In the genomic region with DNA sequence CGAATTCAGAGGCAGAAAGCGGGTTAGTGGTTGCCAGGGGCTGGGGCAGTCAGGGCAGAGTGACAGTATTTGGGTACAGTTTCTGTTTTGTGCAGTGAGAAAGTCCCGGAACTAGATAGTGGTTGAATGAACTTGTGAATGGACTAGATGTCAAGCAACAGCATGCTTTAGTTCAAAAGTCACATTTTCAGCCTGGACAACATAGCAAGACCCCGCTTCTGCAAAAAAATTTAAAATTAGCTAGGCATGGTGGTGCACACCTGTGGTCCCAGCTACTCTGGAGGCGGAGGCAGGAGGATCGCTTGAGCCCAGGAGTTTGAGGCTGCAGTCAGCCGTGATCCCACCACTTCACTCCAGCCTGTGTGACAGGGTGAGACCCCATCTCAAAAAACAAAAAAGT, we compare ENCODE assay signal across 2 cellular contexts.
TF ChIP-seq lines count a peak whose summit lies in the region.

No MANE protein-coding gene starts in this region.

TF ChIP-seq in GM12891, 5 proteins besides CTCF, POLR2A, EP300 and RAD21:
- no peak for TF ChIP-seq POU2F2 (IDR thresholded peaks at IDR 0.05; ENCODE audit: low read depth, low read length)
- no peak for TF ChIP-seq POLR2AphosphoS5 (IDR thresholded peaks at IDR 0.05; ENCODE audit: low read depth, low read length)

TF ChIP-seq in K562, 482 proteins besides CTCF, POLR2A, EP300 and RAD21:
- TF ChIP-seq ZNF121 (CRISPR knock-in tag; conservative IDR thresholded peaks at IDR 0.05) = peak; percentile 90
- no peak for TF ChIP-seq ELF4 (CRISPR knock-in tag; IDR thresholded peaks at IDR 0.05)
TF ChIP-seq in K562: peak in this region for 1.
